ENCODE assay signal across 30 cellular contexts in genomic region chr14:65092340-65092739, GRCh38.
"Had no signal": no experiment of that assay in that cellular context is flagged by ENCODE, and none has a peak within 500 bp of the region (broad histone marks: within the 10 kb centered on the region; RNA-seq: fewer than 3 reads in every experiment).

No MANE protein-coding gene starts in this region.

- H3K4me3 ChIP-seq: Peyer's patch, SJCRH30 had no signal

- H3K4me3 Mint-ChIP-seq: activated CD4-positive, alpha-beta memory T cell treated with anti-CD3 and anti-CD28 coated beads for 36 hours; activated CD4-positive, alpha-beta T cell treated with anti-CD3 and anti-CD28 coated beads, Interleukin-2, amount 10 ng/mL, durations not matched to agents 7 days and 5 days; activated naive CD4-positive, alpha-beta T cell treated with anti-CD3 and anti-CD28 coated beads, Interleukin-2, amount 10 ng/mL, durations not matched to agents 7 days and 5 days; activated naive CD8-positive, alpha-beta T cell treated with anti-CD3 and anti-CD28 coated beads for 36 hours had no signal

- H3K9ac ChIP-seq: SK-N-SH had no signal

- H3K27me3 ChIP-seq: Peyer's patch, SJCRH30 had no signal

- DNase-seq: activated CD4-positive, alpha-beta memory T cell treated with anti-CD3 and anti-CD28 coated beads for 36 hours; activated CD4-positive, alpha-beta T cell treated with anti-CD3 and anti-CD28 coated beads, Interleukin-2, amount 10 ng/mL, durations not matched to agents 7 days and 5 days; activated CD4-positive, CD25-positive, alpha-beta regulatory T cell; activated CD8-positive, alpha-beta memory T cell treated with anti-CD3 and anti-CD28 coated beads for 24 hours; activated gamma-delta T cell treated with Interleukin-2 at 50 U/mL for 16 hours; activated naive CD4-positive, alpha-beta T cell treated with anti-CD3 and anti-CD28 coated beads, Interleukin-2, amount 10 ng/mL, durations not matched to agents 7 days and 5 days; activated naive CD8-positive, alpha-beta T cell treated with anti-CD3 and anti-CD28 coated beads for 36 hours; activated T-cell treated with anti-CD3 and anti-CD28 coated beads for 4 hours; activated T-cell treated with anti-CD3 and anti-CD28 coated beads, Interleukin-2, amount 50 U/mL, for 48 hours; anterior cingulate cortex; caudate nucleus; KG1; NCI-H1048; NCI-H146; NCI-H187 treated with DMSO at 0.1 percent for 48 hours; NCI-H2081 treated with DMSO at 0.1 percent for 48 hours; NCI-H2171; NCI-H2227 treated with DMSO at 0.1 percent for 48 hours; NCI-H526; NCI-H774; NK-92 treated with Interleukin-12 subunit alpha and Interleukin-12 subunit beta, amount 100 ng/mL, for 24 hours; OCI-M1; Peyer's patch; Right ventricle myocardium superior; SJCRH30; SK-N-SH; T-helper 1 cell had no signal

- H3K4me1 ChIP-seq: SJCRH30 had no signal

- H3K27me3 Mint-ChIP-seq: activated CD4-positive, alpha-beta memory T cell treated with anti-CD3 and anti-CD28 coated beads for 36 hours; activated CD4-positive, alpha-beta T cell treated with anti-CD3 and anti-CD28 coated beads, Interleukin-2, amount 10 ng/mL, durations not matched to agents 7 days and 5 days; activated naive CD4-positive, alpha-beta T cell treated with anti-CD3 and anti-CD28 coated beads, Interleukin-2, amount 10 ng/mL, durations not matched to agents 7 days and 5 days; activated naive CD8-positive, alpha-beta T cell treated with anti-CD3 and anti-CD28 coated beads for 36 hours had no signal

- H3K27ac ChIP-seq: RWPE1, SJCRH30, VCaP had no signal

- H3K9me3 ChIP-seq: Peyer's patch, SJCRH30, SK-N-SH had no signal

- H3K27ac Mint-ChIP-seq: activated CD4-positive, alpha-beta memory T cell treated with anti-CD3 and anti-CD28 coated beads for 36 hours; activated CD4-positive, alpha-beta T cell treated with anti-CD3 and anti-CD28 coated beads, Interleukin-2, amount 10 ng/mL, durations not matched to agents 7 days and 5 days; activated naive CD4-positive, alpha-beta T cell treated with anti-CD3 and anti-CD28 coated beads, Interleukin-2, amount 10 ng/mL, durations not matched to agents 7 days and 5 days; activated naive CD8-positive, alpha-beta T cell treated with anti-CD3 and anti-CD28 coated beads for 36 hours; activated T-helper 2 cell treated with anti-CD3 and anti-CD28 coated beads, Interferon-gamma antibody, Interleukin-2, Interleukin-4, amounts not matched to agents 10 μg/mL and 5 μg/mL and 100 μg/mL, durations not matched to agents 14 hours and 24 hours and 36 hours had no signal
